28 cellular contexts compared by ENCODE assay signal in the genomic region with DNA sequence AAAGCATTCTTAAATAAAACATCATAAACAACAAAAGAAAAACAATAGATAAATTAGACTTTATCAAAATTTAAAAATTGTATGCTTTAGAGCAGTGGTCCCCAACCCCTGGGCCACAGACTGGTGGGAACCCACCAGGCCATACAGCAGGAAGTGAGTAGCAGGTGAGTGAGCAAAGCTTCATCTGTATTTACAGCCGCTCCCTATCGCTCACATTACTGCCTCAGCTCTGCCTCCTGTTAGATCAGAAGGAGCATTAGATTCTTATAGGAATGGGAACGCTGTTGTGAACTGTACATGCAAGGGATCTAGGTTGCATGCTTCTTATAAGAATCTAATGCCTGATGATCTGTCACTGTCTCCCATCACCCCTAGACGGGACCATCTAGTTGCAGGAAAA.
"Had no signal": no experiment of that assay in that cellular context is flagged by ENCODE, and none has a peak within 500 bp of the region (broad histone marks: within the 10 kb centered on the region; RNA-seq: fewer than 3 reads in every experiment).

No MANE protein-coding gene starts in this region.

- H3K4me3 Mint-ChIP-seq: stimulated activated effector memory CD8-positive, alpha-beta T cell treated with anti-CD3 and anti-CD28 coated beads, Interleukin-12 subunit alpha, Interleukin-12 subunit beta, amount 100 ng/mL, for 72 hours; stimulated activated memory B cell treated with anti-CD40 and anti-IgM and Interleukin-4, amounts not matched to agents 10 μg/mL and 1 μg/mL and 100 μg/mL, for 72 hours; stimulated activated naive B cell treated with anti-CD40 and anti-IgM and Interleukin-4, amounts not matched to agents 10 μg/mL and 1 μg/mL and 100 μg/mL, for 72 hours; stimulated activated naive CD8-positive, alpha-beta T cell treated with anti-CD3 and anti-CD28 coated beads, Interleukin-15, amount 100 ng/mL, for 72 hours; stimulated activated naive CD8-positive, alpha-beta T cell treated with anti-CD3 and anti-CD28 coated beads, Interleukin-15, Interleukin-2, amounts not matched to agents 100 ng/mL and 50 ng/mL, for 24 hours; type B pancreatic cell had no signal

- H3K4me1 Mint-ChIP-seq: stimulated activated effector memory CD8-positive, alpha-beta T cell treated with anti-CD3 and anti-CD28 coated beads, Interleukin-12 subunit alpha, Interleukin-12 subunit beta, amount 100 ng/mL, for 72 hours had no signal

- H3K27ac ChIP-seq: stomach, suprapubic skin, testis, thoracic aorta, thyroid gland, tibial artery, tibial nerve, upper lobe of left lung, upper lobe of right lung, uterus, vagina had no signal

- H3K9me3 Mint-ChIP-seq: stimulated activated effector memory CD8-positive, alpha-beta T cell treated with anti-CD3 and anti-CD28 coated beads, Interleukin-12 subunit alpha, Interleukin-12 subunit beta, amount 100 ng/mL, for 72 hours; stimulated activated naive CD8-positive, alpha-beta T cell treated with anti-CD3 and anti-CD28 coated beads, Interleukin-15, amount 100 ng/mL, for 72 hours; stimulated activated naive CD8-positive, alpha-beta T cell treated with anti-CD3 and anti-CD28 coated beads, Interleukin-15, Interleukin-2, amounts not matched to agents 100 ng/mL and 50 ng/mL, for 24 hours; type B pancreatic cell had no signal

- H3K9me3 ChIP-seq: stomach, suprapubic skin, testis, thoracic aorta, thyroid gland, tibial artery, tibial nerve, transverse colon, upper lobe of left lung, upper lobe of right lung, uterus, vagina had no signal

- H3K36me3 Mint-ChIP-seq: stimulated activated effector memory CD8-positive, alpha-beta T cell treated with anti-CD3 and anti-CD28 coated beads, Interleukin-12 subunit alpha, Interleukin-12 subunit beta, amount 100 ng/mL, for 72 hours; stimulated activated memory B cell treated with anti-CD40 and anti-IgM and Interleukin-4, amounts not matched to agents 10 μg/mL and 1 μg/mL and 100 μg/mL, for 72 hours; type B pancreatic cell had no signal

- DNase-seq: stimulated activated CD4-positive, alpha-beta T cell treated with anti-CD3 and anti-CD28 coated beads, Interleukin-2, amount 100 ng/mL, for 48 hours; stimulated activated CD4-positive, alpha-beta T cell treated with anti-CD3 and anti-CD28 coated beads, Interleukin-4, amount 100 ng/mL, for 1 hour; stimulated activated CD4-positive, alpha-beta T cell treated with anti-CD3 and anti-CD28 coated beads, Interleukin-4, amount 100 ng/mL, for 24 hours; stimulated activated CD4-positive, alpha-beta T cell treated with anti-CD3 and anti-CD28 coated beads, Interleukin-4, amount 100 ng/mL, for 4 hours; stimulated activated CD8-positive, alpha-beta memory T cell treated with anti-CD3 and anti-CD28 coated beads, Interleukin-4, amount 100 ng/mL, for 48 hours; stimulated activated naive B cell treated with anti-CD40 and anti-IgM and Interleukin-4, amounts not matched to agents 10 μg/mL and 1 μg/mL and 100 μg/mL, for 72 hours; stimulated activated naive CD4-positive, alpha-beta T cell; stimulated activated naive CD4-positive, alpha-beta T cell treated with Interleukin-2 at 50 U/mL for 16 hours; stimulated activated naive CD8-positive, alpha-beta T cell treated with anti-CD3 and anti-CD28 coated beads, Interleukin-15, amount 100 ng/mL, for 72 hours; stimulated activated naive CD8-positive, alpha-beta T cell treated with anti-CD3 and anti-CD28 coated beads, Interleukin-15, Interleukin-2, amounts not matched to agents 100 U/mL and 50 U/mL, for 24 hours; stomach; substantia nigra; testis; thyroid gland; transverse colon; trophoblast cell; upper lobe of left lung; upper lobe of right lung; uterus had no signal

- H3K4me1 ChIP-seq: suprapubic skin, upper lobe of right lung, uterus had no signal

- ATAC-seq: stimulated activated effector memory CD8-positive, alpha-beta T cell treated with anti-CD3 and anti-CD28 coated beads, Interleukin-12 subunit alpha, Interleukin-12 subunit beta, amount 100 ng/mL, for 72 hours; stimulated activated memory B cell treated with anti-CD40 and anti-IgM and Interleukin-4, amounts not matched to agents 10 μg/mL and 1 μg/mL and 100 μg/mL, for 72 hours; stimulated activated naive B cell treated with anti-CD40 and anti-IgM and Interleukin-4, amounts not matched to agents 10 μg/mL and 1 μg/mL and 100 μg/mL, for 72 hours; stimulated activated naive CD8-positive, alpha-beta T cell treated with anti-CD3 and anti-CD28 coated beads, Interleukin-15, amount 100 ng/mL, for 72 hours; stimulated activated naive CD8-positive, alpha-beta T cell treated with anti-CD3 and anti-CD28 coated beads, Interleukin-15, Interleukin-2, amounts not matched to agents 100 U/mL and 50 U/mL, for 24 hours; upper lobe of right lung had no signal

- H3K36me3 ChIP-seq: stomach, suprapubic skin, thoracic aorta, thyroid gland, tibial artery, tibial nerve, transverse colon, upper lobe of left lung, upper lobe of right lung, uterus, vagina had no signal

- H3K27me3 Mint-ChIP-seq: stimulated activated memory B cell treated with anti-CD40 and anti-IgM and Interleukin-4, amounts not matched to agents 10 μg/mL and 1 μg/mL and 100 μg/mL, for 72 hours; stimulated activated naive CD8-positive, alpha-beta T cell treated with anti-CD3 and anti-CD28 coated beads, Interleukin-15, amount 100 ng/mL, for 72 hours; stimulated activated naive CD8-positive, alpha-beta T cell treated with anti-CD3 and anti-CD28 coated beads, Interleukin-15, Interleukin-2, amounts not matched to agents 100 ng/mL and 50 ng/mL, for 24 hours; type B pancreatic cell had no signal

- H3K27me3 ChIP-seq: stomach, suprapubic skin, testis, thyroid gland, tibial artery, tibial nerve, transverse colon, upper lobe of left lung, upper lobe of right lung, uterus, vagina had no signal

- H3K4me3 ChIP-seq: stomach, suprapubic skin, testis, thoracic aorta, thyroid gland, tibial artery, tibial nerve, transverse colon, upper lobe of left lung, upper lobe of right lung, uterus, vagina had no signal

- H3K27ac Mint-ChIP-seq: stimulated activated effector memory CD8-positive, alpha-beta T cell treated with anti-CD3 and anti-CD28 coated beads, Interleukin-12 subunit alpha, Interleukin-12 subunit beta, amount 100 ng/mL, for 72 hours; stimulated activated memory B cell treated with anti-CD40 and anti-IgM and Interleukin-4, amounts not matched to agents 10 μg/mL and 1 μg/mL and 100 μg/mL, for 72 hours; stimulated activated naive B cell treated with anti-CD40 and anti-IgM and Interleukin-4, amounts not matched to agents 10 μg/mL and 1 μg/mL and 100 μg/mL, for 72 hours; stimulated activated naive CD8-positive, alpha-beta T cell treated with anti-CD3 and anti-CD28 coated beads, Interleukin-15, Interleukin-2, amounts not matched to agents 100 ng/mL and 50 ng/mL, for 24 hours; type B pancreatic cell had no signal
